In the genomic region with DNA sequence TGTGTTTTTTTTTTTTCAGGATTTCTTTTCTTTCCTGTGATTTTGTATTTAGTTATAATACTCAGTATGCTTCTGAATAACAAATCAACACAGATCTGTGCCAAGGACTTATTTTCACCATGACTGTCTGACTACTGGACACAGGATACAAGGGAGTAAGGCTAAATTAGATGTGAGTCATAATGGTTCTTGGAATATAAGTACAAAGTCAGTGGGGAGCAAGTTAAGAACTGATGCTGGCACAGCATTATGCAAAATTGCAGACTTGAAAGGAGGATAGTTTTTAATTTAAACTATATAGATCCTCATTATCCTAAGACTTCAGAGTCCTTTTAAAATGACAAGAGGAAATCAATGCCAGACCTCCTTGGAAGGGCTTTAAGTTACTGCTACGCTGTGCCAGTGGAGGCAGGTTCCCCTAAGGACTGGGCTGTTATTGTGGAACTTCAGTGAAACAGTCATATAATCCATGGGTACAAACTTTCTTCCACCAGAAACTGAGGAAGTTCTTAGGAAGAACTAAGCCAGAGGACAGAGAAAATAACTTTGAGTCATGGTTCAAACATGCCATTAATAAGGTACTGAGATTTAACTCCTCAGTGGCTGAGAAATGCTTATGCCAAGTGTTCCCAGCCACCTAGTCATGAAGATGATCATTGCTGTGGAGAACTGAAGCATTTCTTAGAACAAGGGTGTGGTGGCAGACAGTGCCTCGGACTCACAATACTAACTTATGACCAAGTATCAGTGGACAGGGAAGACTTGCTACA, we compare ENCODE assay signal across 16 cellular contexts.
A peak's percentile ranks its signal among the peaks of the same experiment; 100 is the strongest.
DNase-seq lines count a peak whose midpoint lies in the region; ATAC-seq and TF ChIP-seq lines count a peak whose summit lies in the region.
"Had no signal": no experiment of that assay in that cellular context is flagged by ENCODE, and none has a peak within 500 bp of the region (broad histone marks: within the 10 kb centered on the region; RNA-seq: fewer than 3 reads in every experiment).

No MANE protein-coding gene starts in this region.

- H3K79me1 ChIP-seq in mesenchymal stem cell (replicated peaks; ENCODE audit: low read length, poor library complexity, severe bottlenecking): no peaks in the 10 kb centered on the region

- H3K9ac ChIP-seq in PC-3 (ENCODE audit: low read length) (no peak overlapping the region), mesenchymal stem cell (ENCODE audit: low read length) (no peak overlapping the region)

- H3K36me3 ChIP-seq in PC-3 (ENCODE audit: low read depth, low read length): no peaks in the 10 kb centered on the region
- H3K36me3 ChIP-seq in mesenchymal stem cell (ENCODE audit: control insufficient read depth in 1 of 2, insufficient read depth in 2 of 2, low read depth in 1 of 2, low read length in 2 of 2): no peaks in the 10 kb centered on the region
- no peaks in the 10 kb centered on the region for H3K36me3 ChIP-seq in lower lobe of right lung
- H3K36me3 ChIP-seq: BE2C, suprapubic skin had no signal

- H3K18ac ChIP-seq in mesenchymal stem cell (ENCODE audit: low read depth in 1 of 2, low read length in 2 of 2): no peak overlapping the region

- CTCF ChIA-PET in PC-3 (lab: Charles Lee): no interaction called here

- no TSS peak for BruUV-seq in PC-3 (replicated peaks; lab: Mats Ljungman, UMichigan)

- H3K4me2 ChIP-seq in PC-3 (ENCODE audit: low read length) (no peak overlapping the region), mesenchymal stem cell (ENCODE audit: low read length, poor library complexity, severe bottlenecking) (no peak overlapping the region)

- 56% methylated on average over 2 of the region's 2 CpGs for WGBS in mesenchymal stem cell

- H2BK120ac ChIP-seq in mesenchymal stem cell (ENCODE audit: low read depth, low read length): no peak overlapping the region

- no peaks in the 10 kb centered on the region for H4K20me1 ChIP-seq in PC-3 (ENCODE audit: low read length)

- H3K4me3 ChIP-seq in PC-3 (ENCODE audit: low read length) (no peak overlapping the region), epithelial cell of esophagus (ENCODE audit: low read length) (no peak overlapping the region), mesenchymal stem cell (ENCODE audit: insufficient read depth in 1 of 2, low read depth in 1 of 2, low read length in 2 of 2) (no peak overlapping the region), lower lobe of right lung (no peak overlapping the region)
- H3K4me3 ChIP-seq: suprapubic skin had no signal

- H3K27me3 ChIP-seq in PC-3 (ENCODE audit: low read length) (no peaks in the 10 kb centered on the region), mesenchymal stem cell (ENCODE audit: control insufficient read depth in 1 of 2, insufficient read depth in 1 of 2, low read length in 2 of 2) (no peaks in the 10 kb centered on the region), lower lobe of right lung (ENCODE audit: low read depth) (no peaks in the 10 kb centered on the region)
- H3K27me3 ChIP-seq: BE2C, suprapubic skin had no signal

- H3K23ac ChIP-seq in mesenchymal stem cell (ENCODE audit: low read length in 2 of 2): no peak overlapping the region

- no peak overlapping the region for H4K91ac ChIP-seq in mesenchymal stem cell (ENCODE audit: low read length)

- no peak overlapping the region for H2AFZ ChIP-seq in PC-3 (ENCODE audit: low read length)
- no peak overlapping the region for H2AFZ ChIP-seq in mesenchymal stem cell (ENCODE audit: low read depth, low read length)

- POLR2A ChIA-PET in PC-3 (lab: Charles Lee; ENCODE audit: unreplicated experiment): no interaction called here

- H3K4me1 ChIP-seq in PC-3 (ENCODE audit: insufficient read depth, low read length) (0 out of 2 replicates have a peak, but pooled peaks cover 9% of the 10 kb centered on the region), mesenchymal stem cell (ENCODE audit: control insufficient read depth, insufficient read depth, low read depth, low read length) (no peaks in the 10 kb centered on the region), lower lobe of right lung (no peaks in the 10 kb centered on the region)
- H3K4me1 ChIP-seq: BE2C, suprapubic skin had no signal

- H3K4ac ChIP-seq in mesenchymal stem cell (ENCODE audit: low read depth in 1 of 2, low read length in 2 of 2): no peak overlapping the region

- H3K27ac ChIP-seq in PC-3 (ENCODE audit: low read length) (no peak overlapping the region), mesenchymal stem cell (ENCODE audit: low read length, poor library complexity, severe bottlenecking) (peak overlapping the region; percentile 72), lower lobe of right lung (no peak overlapping the region)
- H3K27ac ChIP-seq: suprapubic skin had no signal

- no peak overlapping the region for H3K27ac Mint-ChIP-seq in stimulated activated memory B cell treated with anti-CD40 and anti-IgM and Interleukin-4, amounts not matched to agents 10 μg/mL and 1 μg/mL and 100 μg/mL, for 72 hours
- H3K27ac Mint-ChIP-seq: activated naive CD4-positive, alpha-beta T cell treated with anti-CD3 and anti-CD28 coated beads, Interleukin-2, amount 50 U/mL, for 24 hours had no signal

- H2BK15ac ChIP-seq in mesenchymal stem cell (ENCODE audit: low read depth, poor library complexity, severe bottlenecking): no peak overlapping the region

- no peak overlapping the region for H4K8ac ChIP-seq in mesenchymal stem cell (ENCODE audit: low read length)

- no peak overlapping the region for H2BK5ac ChIP-seq in mesenchymal stem cell (ENCODE audit: low read depth, low read length, poor library complexity, severe bottlenecking)

- no peaks in the 10 kb centered on the region for H3K27me3 Mint-ChIP-seq in stimulated activated memory B cell treated with anti-CD40 and anti-IgM and Interleukin-4, amounts not matched to agents 10 μg/mL and 1 μg/mL and 100 μg/mL, for 72 hours
- H3K27me3 Mint-ChIP-seq: activated naive CD4-positive, alpha-beta T cell treated with anti-CD3 and anti-CD28 coated beads, Interleukin-2, amount 50 U/mL, for 24 hours had no signal

- H3K9me3 ChIP-seq in PC-3 (ENCODE audit: low read length) (no peaks in the 10 kb centered on the region), mesenchymal stem cell (ENCODE audit: control insufficient read depth, low read length) (no peaks in the 10 kb centered on the region), lower lobe of right lung (no peaks in the 10 kb centered on the region)
- H3K9me3 ChIP-seq: BE2C, suprapubic skin had no signal

- H3K9me2 ChIP-seq in PC-3 (replicated peaks; ENCODE audit: low read length): no peaks in the 10 kb centered on the region

- H3K9me3 Mint-ChIP-seq in stimulated activated memory B cell treated with anti-CD40 and anti-IgM and Interleukin-4, amounts not matched to agents 10 μg/mL and 1 μg/mL and 100 μg/mL, for 72 hours: no peaks in the 10 kb centered on the region

- H2BK12ac ChIP-seq in mesenchymal stem cell (ENCODE audit: low read length in 2 of 2): no peak overlapping the region

- H3F3A ChIP-seq in PC-3 (ENCODE audit: low read length, unreplicated experiment): no peaks in the 10 kb centered on the region

- no peaks in the 10 kb centered on the region for H3K4me1 Mint-ChIP-seq in stimulated activated memory B cell treated with anti-CD40 and anti-IgM and Interleukin-4, amounts not matched to agents 10 μg/mL and 1 μg/mL and 100 μg/mL, for 72 hours
- H3K4me1 Mint-ChIP-seq: activated naive CD4-positive, alpha-beta T cell treated with anti-CD3 and anti-CD28 coated beads, Interleukin-2, amount 50 U/mL, for 24 hours had no signal

- intact Hi-C loops in PC-3 (cut with micrococcal nuclease) (no loop called here), lower lobe of right lung (cut with DNase I) (no loop called here)

- no peak for TF ChIP-seq CTCF in PC-3 (conservative IDR thresholded peaks at IDR 0.05; ENCODE audit: low read depth, low read length)
- TF ChIP-seq CTCF in epithelial cell of esophagus (IDR thresholded peaks at IDR 0.05; ENCODE audit: insufficient read depth, low read depth, low read length, missing control alignments): no peak
- TF ChIP-seq CTCF in lower lobe of right lung (IDR thresholded peaks at IDR 0.05): no peak

- DNase-seq in AG08396 (ENCODE audit: low spot score) (peak; percentile 8), PC-3 (peak; percentile 32), epithelial cell of esophagus (ENCODE audit: low read depth) (peak; percentile 53), mesenchymal stem cell (peak; percentile 45), lower lobe of right lung (no peak)
- DNase-seq: activated CD4-positive, alpha-beta T cell treated with anti-CD3 and anti-CD28 coated beads for 4 hours; activated CD8-positive, alpha-beta memory T cell treated with anti-CD3 and anti-CD28 coated beads, Interleukin-2, amount 50 U/mL, for 48 hours; BE2C; left ventricle myocardium superior; NCI-H1417 treated with DMSO at 0.1 percent for 48 hours; NCI-H2227 treated with DMSO at 0.1 percent for 48 hours had no signal

- no peaks in the 10 kb centered on the region for H3K36me3 Mint-ChIP-seq in stimulated activated memory B cell treated with anti-CD40 and anti-IgM and Interleukin-4, amounts not matched to agents 10 μg/mL and 1 μg/mL and 100 μg/mL, for 72 hours
- H3K36me3 Mint-ChIP-seq: activated naive CD4-positive, alpha-beta T cell treated with anti-CD3 and anti-CD28 coated beads, Interleukin-2, amount 50 U/mL, for 24 hours had no signal

- no peak overlapping the region for H3K4me3 Mint-ChIP-seq in stimulated activated memory B cell treated with anti-CD40 and anti-IgM and Interleukin-4, amounts not matched to agents 10 μg/mL and 1 μg/mL and 100 μg/mL, for 72 hours
- H3K4me3 Mint-ChIP-seq: activated naive CD4-positive, alpha-beta T cell treated with anti-CD3 and anti-CD28 coated beads, Interleukin-2, amount 50 U/mL, for 24 hours had no signal

- no peak overlapping the region for H3K14ac ChIP-seq in mesenchymal stem cell (ENCODE audit: low read length in 2 of 2)

- no peaks in the 10 kb centered on the region for H3K79me2 ChIP-seq in PC-3 (ENCODE audit: low read length)

- ATAC-seq in PC-3: peak; percentile 49; the same call in 1 of the 2 replicates
- ATAC-seq in stimulated activated memory B cell treated with anti-CD40 and anti-IgM and Interleukin-4, amounts not matched to agents 10 μg/mL and 1 μg/mL and 100 μg/mL, for 72 hours: no peak
- ATAC-seq in GM19351 (IDR thresholded peaks at IDR 0.05; ENCODE audit: unreplicated experiment): no peak
- ATAC-seq in lower lobe of right lung: no peak
- no peak for ATAC-seq in HG03045 (IDR thresholded peaks at IDR 0.05; ENCODE audit: unreplicated experiment)
- ATAC-seq: left ventricle myocardium superior had no signal

- H2AK5ac ChIP-seq in mesenchymal stem cell (ENCODE audit: low read length, severe bottlenecking): no peak overlapping the region
